In the genomic region with DNA sequence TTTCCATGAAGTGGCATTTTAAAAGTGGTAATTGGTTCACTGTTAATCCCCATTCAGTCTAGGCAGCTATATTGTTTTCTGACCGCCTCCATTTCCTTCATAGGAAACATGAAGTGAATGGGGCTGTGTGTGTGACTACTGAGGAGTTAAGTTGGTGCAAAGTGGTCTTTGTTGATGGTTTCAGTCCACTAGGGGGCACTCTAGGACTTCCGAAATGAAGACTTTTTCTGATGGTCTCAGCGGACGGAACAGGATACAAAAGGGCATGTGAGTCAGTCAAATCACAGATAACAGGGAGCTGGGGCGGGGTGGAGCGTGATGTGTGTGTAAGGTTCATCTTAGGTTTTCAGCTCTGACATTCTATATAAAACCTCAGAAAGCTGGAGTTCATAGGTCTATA, we compare ENCODE assay signal across 8 cellular contexts.
DNase-seq lines count a peak whose midpoint lies in the region; ATAC-seq lines count a peak whose summit lies in the region.

No MANE protein-coding gene starts in this region.

- H3K4me1 Mint-ChIP-seq in natural killer cell treated with Interleukin-12 subunit alpha and Interleukin-12 subunit beta and Interleukin-15 and Interleukin-18, amount 100 ng/mL, for 72 hours (ENCODE audit: low read depth in 2 of 2): peaks cover 16 to 30% of the 10 kb centered on the region in 2 donors

- H3K27ac Mint-ChIP-seq in natural killer cell treated with Interleukin-12 subunit alpha and Interleukin-12 subunit beta and Interleukin-15 and Interleukin-18, amount 100 ng/mL, for 72 hours: peak overlapping the region in 1 of 2 donors; percentile 28

- no peaks in the 10 kb centered on the region for H3K27me3 Mint-ChIP-seq in natural killer cell treated with Interleukin-12 subunit alpha and Interleukin-12 subunit beta and Interleukin-15 and Interleukin-18, amount 100 ng/mL, for 72 hours

- peak; percentile 88 for ATAC-seq in HG02759 (IDR thresholded peaks at IDR 0.05; ENCODE audit: unreplicated experiment)
- ATAC-seq in esophagus mucosa: peak; percentile 46
- ATAC-seq in natural killer cell treated with Interleukin-12 subunit alpha and Interleukin-12 subunit beta and Interleukin-15 and Interleukin-18, amount 100 ng/mL, for 72 hours: peak; percentile 82 to 89

- DNase-seq in DMS53 treated with DMSO at 0.1 percent for 48 hours (lab: John Stamatoyannopoulos, UW; ENCODE audit: unreplicated experiment) (peak; percentile 18), NK-92 (lab: John Stamatoyannopoulos, UW; ENCODE audit: unreplicated experiment) (peak; percentile 41), superior temporal gyrus (ENCODE audit: extremely low spot score) (peak; percentile 84), DMS79 treated with DMSO at 0.1 percent for 48 hours (lab: John Stamatoyannopoulos, UW) (no peak)
- peak; percentile 42 to 49 for DNase-seq in activated CD8-positive, alpha-beta memory T cell treated with anti-CD3 and anti-CD28 coated beads for 1 hour (ENCODE audit: extremely low read depth in 1 of 2, low read depth in 1 of 2)
- peak; percentile 88 for DNase-seq in natural killer cell treated with Interleukin-12 subunit alpha and Interleukin-12 subunit beta and Interleukin-15 and Interleukin-18, amount 100 ng/mL, for 72 hours (ENCODE audit: low spot score)

- H3K9me3 Mint-ChIP-seq in natural killer cell treated with Interleukin-12 subunit alpha and Interleukin-12 subunit beta and Interleukin-15 and Interleukin-18, amount 100 ng/mL, for 72 hours: no peaks in the 10 kb centered on the region

- H3K4me3 Mint-ChIP-seq in natural killer cell treated with Interleukin-12 subunit alpha and Interleukin-12 subunit beta and Interleukin-15 and Interleukin-18, amount 100 ng/mL, for 72 hours: peak overlapping the region; percentile 36

- no peaks in the 10 kb centered on the region for H3K36me3 Mint-ChIP-seq in natural killer cell treated with Interleukin-12 subunit alpha and Interleukin-12 subunit beta and Interleukin-15 and Interleukin-18, amount 100 ng/mL, for 72 hours
